Comparison of ENCODE assay signal across 28 cellular contexts in genomic region chr2:210524533-210524932, GRCh38.
"Had no signal": no experiment of that assay in that cellular context is flagged by ENCODE, and none has a peak within 500 bp of the region (broad histone marks: within the 10 kb centered on the region; RNA-seq: fewer than 3 reads in every experiment).

No MANE protein-coding gene starts in this region.

- H3K4me1 ChIP-seq: neural progenitor cell, parathyroid adenoma, psoas muscle, spleen, suprapubic skin, testis, tibial artery, transverse colon, upper lobe of right lung, uterus had no signal

- H3K4me3 ChIP-seq: neural progenitor cell, ovary, psoas muscle, skin epidermis, smooth muscle cell, spleen, suprapubic skin, testis, tibial artery, transverse colon, upper lobe of right lung, uterus had no signal

- H3K9me3 ChIP-seq: ovary, psoas muscle, spleen, suprapubic skin, testis, tibial artery, transverse colon, upper lobe of right lung, uterus had no signal

- H3K9ac ChIP-seq: neural progenitor cell, parathyroid adenoma had no signal

- H3K27me3 ChIP-seq: neural progenitor cell, ovary, spleen, suprapubic skin, testis, tibial artery, transverse colon, upper lobe of right lung, uterus had no signal

- DNase-seq: natural killer cell; occipital lobe; ovary; posterior cingulate gyrus; psoas muscle; right cardiac atrium; spleen; stimulated activated CD4-positive, alpha-beta T cell treated with anti-CD3 and anti-CD28 coated beads, Interleukin-12 subunit alpha, Interleukin-12 subunit beta, amount 100 ng/mL, for 4 hours; stimulated activated CD4-positive, alpha-beta T cell treated with anti-CD3 and anti-CD28 coated beads, Interleukin-1b, Interleukin-23, amount 100 ng/mL, for 48 hours; stimulated activated CD4-positive, alpha-beta T cell treated with anti-CD3 and anti-CD28 coated beads, Interleukin-4, amount 100 ng/mL, for 1 hour; stimulated activated CD4-positive, alpha-beta T cell treated with anti-CD3 and anti-CD28 coated beads, Interleukin-4, amount 100 ng/mL, for 4 hours; stimulated activated CD8-positive, alpha-beta memory T cell treated with anti-CD3 and anti-CD28 coated beads, Interleukin-4, amount 100 ng/mL, for 48 hours; stimulated activated naive CD4-positive, alpha-beta T cell; stimulated activated naive CD8-positive, alpha-beta T cell treated with anti-CD3 and anti-CD28 coated beads, Interleukin-15, amount 100 ng/mL, for 72 hours; stimulated activated naive CD8-positive, alpha-beta T cell treated with anti-CD3 and anti-CD28 coated beads, Interleukin-15, Interleukin-2, amounts not matched to agents 100 U/mL and 50 U/mL, for 24 hours; substantia nigra; testis; tibial artery; transverse colon; upper lobe of right lung; uterus had no signal

- H3K36me3 ChIP-seq: neural progenitor cell, ovary, spleen, suprapubic skin, tibial artery, transverse colon, upper lobe of right lung, uterus had no signal

- H3K27ac ChIP-seq: neural progenitor cell, ovary, parathyroid adenoma, psoas muscle, skin epidermis, spleen, suprapubic skin, testis, tibial artery, transverse colon, upper lobe of right lung, uterus had no signal

- ATAC-seq: natural killer cell; psoas muscle; right cardiac atrium; sciatic nerve; stimulated activated memory B cell treated with anti-CD40 and anti-IgM and Interleukin-4, amounts not matched to agents 10 μg/mL and 1 μg/mL and 100 μg/mL, for 72 hours; stimulated activated naive CD8-positive, alpha-beta T cell treated with anti-CD3 and anti-CD28 coated beads, Interleukin-15, amount 100 ng/mL, for 72 hours; stimulated activated naive CD8-positive, alpha-beta T cell treated with anti-CD3 and anti-CD28 coated beads, Interleukin-15, Interleukin-2, amounts not matched to agents 100 U/mL and 50 U/mL, for 24 hours; upper lobe of right lung had no signal
